ENCODE assay signal across 16 cellular contexts in the genomic region with DNA sequence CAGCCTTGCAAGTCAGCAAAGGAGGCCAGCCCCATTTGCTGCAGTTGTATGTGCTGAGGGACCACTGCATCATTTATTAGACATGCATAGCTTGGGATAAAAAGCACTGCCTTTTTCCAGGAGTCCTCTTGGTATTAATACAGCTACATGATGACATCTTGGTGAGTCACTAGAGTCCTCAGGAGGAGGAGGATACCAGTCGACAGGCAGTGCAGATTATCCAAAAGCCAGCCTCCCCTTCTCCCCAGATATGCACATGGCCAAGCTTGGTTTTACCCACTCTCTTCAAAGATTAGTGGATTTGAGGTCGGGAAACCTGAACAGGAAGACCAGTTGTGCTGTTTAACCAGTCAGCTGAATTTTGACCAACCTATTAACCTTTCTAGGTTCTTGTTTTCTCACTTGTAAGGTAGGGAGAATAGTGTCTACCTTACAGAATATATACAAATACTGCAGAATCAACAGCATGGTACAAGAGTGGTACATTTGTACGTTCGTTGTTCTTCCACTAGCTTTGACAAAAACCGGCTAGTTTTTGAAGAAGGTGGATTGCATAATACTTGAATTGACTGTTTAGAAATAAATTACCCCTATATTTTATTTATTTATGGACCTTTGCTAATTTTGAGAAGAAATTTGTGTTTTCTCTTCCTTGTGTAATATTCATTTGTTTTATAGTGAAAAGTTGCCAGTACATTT. TPM values are rescaled to one million over a fixed set of nuclear protein-coding genes. Genes with fewer than 3 reads are reported as not detected.
DNase-seq lines count a peak whose midpoint lies in the region; ATAC-seq, FAIRE-seq and TF ChIP-seq lines count a peak whose summit lies in the region.
"Had no signal": no experiment of that assay in that cellular context is flagged by ENCODE, and none has a peak within 500 bp of the region (broad histone marks: within the 10 kb centered on the region; RNA-seq: fewer than 3 reads in every experiment).

No MANE protein-coding gene starts in this region.

- H2AFZ ChIP-seq in astrocyte (ENCODE audit: low read depth, low read length): no peak overlapping the region

- H3K4me3 ChIP-seq in AG10803 (ENCODE audit: low read length) (no peak overlapping the region), astrocyte (ENCODE audit: insufficient read depth, low read depth, low read length) (no peak overlapping the region)
- H3K4me3 ChIP-seq: gastrocnemius medialis, GM12878, left ventricle myocardium inferior had no signal

- peak overlapping the region; percentile 92 for H3K27ac Mint-ChIP-seq in astrocyte (ENCODE audit: unreplicated experiment)
- H3K27ac Mint-ChIP-seq in activated CD4-positive, alpha-beta T cell treated with anti-CD3 and anti-CD28 coated beads, Interleukin-2, amount 10 ng/mL, durations not matched to agents 7 days and 5 days: no peak overlapping the region

- CTCF ChIA-PET in activated CD4-positive, alpha-beta T cell treated with anti-CD3 and anti-CD28 coated beads, Interleukin-2, amount 10 ng/mL, durations not matched to agents 7 days and 5 days (lab: Charles Lee): interaction anchor here (1.4 kb wide), 1 partner anchor 20 kb away, joined by 4 read pairs; no protein-coding TSS in a partner anchor

- no peaks in the 10 kb centered on the region for H3K9me3 ChIP-seq in astrocyte (ENCODE audit: insufficient read depth, low read depth, low read length)
- H3K9me3 ChIP-seq: gastrocnemius medialis, left ventricle myocardium inferior had no signal

- H4K20me1 ChIP-seq in astrocyte (ENCODE audit: insufficient read depth, low read length): peaks cover 76% of the 10 kb centered on the region

- H3K4me3 Mint-ChIP-seq in astrocyte (ENCODE audit: unreplicated experiment): no peak overlapping the region
- no peak overlapping the region for H3K4me3 Mint-ChIP-seq in activated CD4-positive, alpha-beta T cell treated with anti-CD3 and anti-CD28 coated beads, Interleukin-2, amount 10 ng/mL, durations not matched to agents 7 days and 5 days
- H3K4me3 Mint-ChIP-seq: central memory CD8-positive, alpha-beta T cell had no signal

- H3K4me1 Mint-ChIP-seq in astrocyte (ENCODE audit: low read depth, unreplicated experiment): peaks cover 28% of the 10 kb centered on the region
- H3K4me1 Mint-ChIP-seq in activated CD4-positive, alpha-beta T cell treated with anti-CD3 and anti-CD28 coated beads, Interleukin-2, amount 10 ng/mL, durations not matched to agents 7 days and 5 days: peaks cover 19% of the 10 kb centered on the region

- DNase-seq in AG10803 (ENCODE audit: low read depth): peak; percentile 62
- DNase-seq in HPDE6-E6E7 (ENCODE audit: extremely low spot score): peak; percentile 94
- peak; percentile 71 for DNase-seq in astrocyte (ENCODE audit: low read depth)
- peak; percentile 21 for DNase-seq in kidney glomerular epithelial cell (lab: John Stamatoyannopoulos, UW)
- DNase-seq in Ammon's horn (ENCODE audit: low spot score): no peak
- DNase-seq in activated CD4-positive, alpha-beta T cell treated with anti-CD3 and anti-CD28 coated beads, Interleukin-2, amount 10 ng/mL, durations not matched to agents 7 days and 5 days: no peak
- DNase-seq in activated CD4-positive, alpha-beta T cell treated with anti-CD3 and anti-CD28 coated beads for 48 hours: no peak
- DNase-seq: gastrocnemius medialis; left ventricle myocardium inferior; NCI-H1930; stimulated activated CD4-positive, alpha-beta T cell treated with anti-CD3 and anti-CD28 coated beads, Interleukin-4, amount 100 ng/mL, for 4 hours; substantia nigra had no signal

- TF ChIP-seq CTCF in AG10803 (conservative IDR thresholded peaks at IDR 0.05; ENCODE audit: low read length) (no peak), astrocyte (IDR thresholded peaks at IDR 0.05; ENCODE audit: insufficient read depth, low read depth, low read length) (no peak)

- H3K27me3 Mint-ChIP-seq in astrocyte (ENCODE audit: low read depth, unreplicated experiment): no peaks in the 10 kb centered on the region
- H3K27me3 Mint-ChIP-seq in activated CD4-positive, alpha-beta T cell treated with anti-CD3 and anti-CD28 coated beads, Interleukin-2, amount 10 ng/mL, durations not matched to agents 7 days and 5 days: no peaks in the 10 kb centered on the region
- H3K27me3 Mint-ChIP-seq: central memory CD8-positive, alpha-beta T cell had no signal

- peaks cover 12% of the 10 kb centered on the region for H3K36me3 Mint-ChIP-seq in astrocyte (ENCODE audit: low read depth, unreplicated experiment)
- H3K36me3 Mint-ChIP-seq in activated CD4-positive, alpha-beta T cell treated with anti-CD3 and anti-CD28 coated beads, Interleukin-2, amount 10 ng/mL, durations not matched to agents 7 days and 5 days (ENCODE audit: low read depth): peaks cover 52% of the 10 kb centered on the region

- POLR2A ChIA-PET in activated CD4-positive, alpha-beta T cell treated with anti-CD3 and anti-CD28 coated beads, Interleukin-2, amount 10 ng/mL, durations not matched to agents 7 days and 5 days (lab: Charles Lee): no interaction called here

- H3K79me2 ChIP-seq in astrocyte (ENCODE audit: insufficient read depth, low read length): peaks cover 89% of the 10 kb centered on the region

- H3K4me1 ChIP-seq in astrocyte (ENCODE audit: insufficient read depth, low read length): peaks cover 9% of the 10 kb centered on the region

- H3K27ac ChIP-seq in astrocyte (ENCODE audit: low read depth, low read length): peak overlapping the region; percentile 14
- H3K27ac ChIP-seq: gastrocnemius medialis, left ventricle myocardium inferior had no signal

- FAIRE-seq in astrocyte (lab: Jason Lieb, UNC): peak; percentile 73
- FAIRE-seq: GM12878, TTC549 had no signal

- no peak for ATAC-seq in GM19328 (IDR thresholded peaks at IDR 0.05; ENCODE audit: unreplicated experiment)
- ATAC-seq: gastrocnemius medialis, GM12878 had no signal

- H3K9ac ChIP-seq in astrocyte (ENCODE audit: low read length): no peak overlapping the region

- no peaks in the 10 kb centered on the region for H3K9me3 Mint-ChIP-seq in astrocyte (ENCODE audit: unreplicated experiment)
- H3K9me3 Mint-ChIP-seq in activated CD4-positive, alpha-beta T cell treated with anti-CD3 and anti-CD28 coated beads, Interleukin-2, amount 10 ng/mL, durations not matched to agents 7 days and 5 days: peaks cover 2% of the 10 kb centered on the region
- H3K9me3 Mint-ChIP-seq: central memory CD8-positive, alpha-beta T cell had no signal

- no peaks in the 10 kb centered on the region for H3K27me3 ChIP-seq in astrocyte (ENCODE audit: insufficient read depth, low read length)
- H3K27me3 ChIP-seq: gastrocnemius medialis had no signal

- peaks cover 13% of the 10 kb centered on the region for H3K36me3 ChIP-seq in astrocyte (ENCODE audit: insufficient read depth, low read length)

- peak overlapping the region; percentile 2 for H3K4me2 ChIP-seq in astrocyte (ENCODE audit: low read length)

RNA-seq across cellular contexts. Expression of a gene that starts 31.9 kb away (rescaled TPM):
- 57.6 and 61.5 TPM in 2 replicates for total RNA-seq in astrocyte
- total RNA-seq in activated CD4-positive, alpha-beta T cell treated with anti-CD3 and anti-CD28 coated beads, Interleukin-2, amount 10 ng/mL, durations not matched to agents 7 days and 5 days: 10 to 100 TPM; 31.0 to 39.1 TPM

Comparison
In these comparisons a context has a peak if more than half of its experiments do, and no peak if none do; other contexts are left out.
1. DNase-seq: peak in AG10803 (single experiment), HPDE6-E6E7 (single experiment), astrocyte (single experiment) and kidney glomerular epithelial cell (single experiment); none in Ammon's horn (single experiment), activated CD4-positive, alpha-beta T cell treated with anti-CD3 and anti-CD28 coated beads, Interleukin-2, amount 10 ng/mL, durations not matched to agents 7 days and 5 days (single experiment) and activated CD4-positive, alpha-beta T cell treated with anti-CD3 and anti-CD28 coated beads for 48 hours (single experiment).